8 cellular contexts compared by ENCODE assay signal in genomic region chrX:119067023-119067739, GRCh38. TPM values are rescaled to one million over a fixed set of nuclear protein-coding genes. Genes with fewer than 3 reads are reported as not detected.
DNase-seq lines count a peak whose midpoint lies in the region; ATAC-seq, FAIRE-seq and TF ChIP-seq lines count a peak whose summit lies in the region.

No MANE protein-coding gene starts in this region.

- no peak overlapping the region for H3K27ac Mint-ChIP-seq in MCF 10A (ENCODE audit: low read depth, unreplicated experiment)

- no peak overlapping the region for H3K4me2 ChIP-seq in Loucy (ENCODE audit: low read depth, low read length, poor library complexity, severe bottlenecking)
- no peak overlapping the region for H3K4me2 ChIP-seq in keratinocyte (ENCODE audit: control insufficient read depth, extremely low read depth, insufficient read depth, low read depth, low read length)

- no peaks in the 10 kb centered on the region for H3K4me1 ChIP-seq in Loucy (ENCODE audit: insufficient read depth, low read length, poor library complexity, severe bottlenecking)
- no peaks in the 10 kb centered on the region for H3K4me1 ChIP-seq in keratinocyte (ENCODE audit: control insufficient read depth, extremely low read depth, insufficient read depth, low read length)

- peak; percentile 5 for DNase-seq in NCI-H146 (lab: John Stamatoyannopoulos, UW)
- DNase-seq in NCI-H146 treated with DMSO at 0.1 percent for 48 hours (lab: John Stamatoyannopoulos, UW; ENCODE audit: unreplicated experiment): no peak
- DNase-seq in SW480 (ENCODE audit: low spot score): peak; percentile 54
- peak; percentile 65 for DNase-seq in MCF 10A (ENCODE audit: unreplicated experiment)
- DNase-seq in keratinocyte (ENCODE audit: low read depth, low spot score): no peak
- peak; percentile 31 to 42 for DNase-seq in stimulated activated CD4-positive, alpha-beta T cell treated with anti-CD3 and anti-CD28 coated beads, Interleukin-2, amount 100 ng/mL, for 48 hours

- H3K9ac ChIP-seq in Loucy (ENCODE audit: low read depth, low read length, poor library complexity, severe bottlenecking): no peak overlapping the region
- H3K9ac ChIP-seq in keratinocyte (ENCODE audit: control insufficient read depth, extremely low read depth, insufficient read depth, low read length): no peak overlapping the region

- dilution Hi-C loops in keratinocyte (cut with MboI; ENCODE audit: extremely low pct_ligation_motif_present, low sequenced_read_pairs): no loop called here

- no peak overlapping the region for H3K4me3 Mint-ChIP-seq in MCF 10A (ENCODE audit: unreplicated experiment)

- H3K27me3 Mint-ChIP-seq in MCF 10A (ENCODE audit: insufficient read depth, unreplicated experiment): peaks cover 25% of the 10 kb centered on the region

- POLR2A ChIA-PET in MCF 10A (lab: Yijun Ruan, JAX): interaction anchor here (0.9 kb wide), 1 partner anchor 220 kb away, joined by 3 read pairs; no protein-coding TSS in a partner anchor

- no peak overlapping the region for H3K27ac ChIP-seq in keratinocyte (ENCODE audit: control insufficient read depth, insufficient read depth, low read length)

- no peaks in the 10 kb centered on the region for H3K4me1 Mint-ChIP-seq in MCF 10A (ENCODE audit: insufficient read depth, unreplicated experiment)

- no peaks in the 10 kb centered on the region for H3K9me2 ChIP-seq in Loucy (replicated peaks; ENCODE audit: low read depth, low read length)

- no peaks in the 10 kb centered on the region for H3K36me3 Mint-ChIP-seq in MCF 10A (ENCODE audit: insufficient read depth, unreplicated experiment)

- H3K4me3 ChIP-seq in Loucy (ENCODE audit: low read length, poor library complexity, severe bottlenecking) (no peak overlapping the region), keratinocyte (ENCODE audit: control insufficient read depth in 2 of 3, extremely low read depth in 1 of 3, insufficient read depth in 2 of 3, low read depth in 1 of 3, low read length in 3 of 3) (no peak overlapping the region)

- TF ChIP-seq CTCF in Loucy (conservative IDR thresholded peaks at IDR 0.05; ENCODE audit: low read length) (peak; percentile 61), MCF 10A (IDR thresholded peaks at IDR 0.05; ENCODE audit: unreplicated experiment) (peak; percentile 66), keratinocyte (optimal IDR thresholded peaks at IDR 0.05 in 1 of 3, IDR thresholded peaks at IDR 0.05 in 1 of 3, conservative IDR thresholded peaks at IDR 0.05 in 1 of 3; ENCODE audit: extremely low read depth in 1 of 3, insufficient read depth in 2 of 3, low read length in 3 of 3) (peak; percentile 57 to 74 (median 73))

- H3K9me1 ChIP-seq in keratinocyte (ENCODE audit: control insufficient read depth, extremely low read depth, insufficient read depth, low read length): no peaks in the 10 kb centered on the region

- H2AFZ ChIP-seq in Loucy (ENCODE audit: low read length): no peak overlapping the region
- H2AFZ ChIP-seq in keratinocyte (ENCODE audit: control insufficient read depth, low read length): no peak overlapping the region

- FAIRE-seq in keratinocyte (lab: Jason Lieb, UNC): no peak

- no peaks in the 10 kb centered on the region for H3F3A ChIP-seq in Loucy (ENCODE audit: low read depth)

- intact Hi-C loops in MCF 10A (cut with micrococcal nuclease): loop anchor here (1.0 kb wide), 4 partner anchors 62 to 440 kb away; no protein-coding TSS in a partner anchor

- H4K20me1 ChIP-seq in Loucy (ENCODE audit: insufficient read depth, low read length, poor library complexity, severe bottlenecking): no peaks in the 10 kb centered on the region
- no peaks in the 10 kb centered on the region for H4K20me1 ChIP-seq in keratinocyte (ENCODE audit: control insufficient read depth, extremely low read depth, insufficient read depth, low read length)

- CTCF ChIA-PET in MCF 10A (lab: Yijun Ruan, JAX): interaction anchor here (0.5 to 5.6 kb wide), 26 partner anchors 8 to 465 kb away, joined by 3 to 41 read pairs (median 5); no protein-coding TSS in a partner anchor

- no peaks in the 10 kb centered on the region for H3K27me3 ChIP-seq in Loucy (ENCODE audit: insufficient read depth, low read length, poor library complexity, severe bottlenecking)
- peaks cover 3% of the 10 kb centered on the region for H3K27me3 ChIP-seq in keratinocyte (ENCODE audit: control insufficient read depth, extremely low read depth, insufficient read depth, low read length)

- no peak for ATAC-seq in HG02884 (IDR thresholded peaks at IDR 0.05; ENCODE audit: unreplicated experiment)

- H3K9me3 ChIP-seq in Loucy (ENCODE audit: insufficient read depth, low read depth, low read length) (no peaks in the 10 kb centered on the region), keratinocyte (ENCODE audit: control insufficient read depth, low read depth, low read length) (no peaks in the 10 kb centered on the region)

- no TSS peak for BruUV-seq in MCF 10A (replicated peaks; lab: Mats Ljungman, UMichigan)

- H3K9me3 Mint-ChIP-seq in MCF 10A (ENCODE audit: unreplicated experiment): no peaks in the 10 kb centered on the region

- H3K36me3 ChIP-seq in Loucy (ENCODE audit: insufficient read depth, low read length): no peaks in the 10 kb centered on the region
- H3K36me3 ChIP-seq in keratinocyte (ENCODE audit: control insufficient read depth in 2 of 2, extremely low read depth in 1 of 2, insufficient read depth in 2 of 2, low read length in 2 of 2): no peaks in the 10 kb centered on the region

- H3K79me2 ChIP-seq in Loucy (ENCODE audit: insufficient read depth, low read length): no peaks in the 10 kb centered on the region
- no peaks in the 10 kb centered on the region for H3K79me2 ChIP-seq in keratinocyte (ENCODE audit: control insufficient read depth, insufficient read depth, low read length)

RNA-seq across cellular contexts. Expression of gene CT47C1, which starts 5.6 kb away (rescaled TPM):
- total RNA-seq in MCF 10A (2022): not detected in 2 replicates
- polyA plus RNA-seq in keratinocyte: not detected in 3 replicates
- polyA plus RNA-seq in keratinocyte (2011; ENCODE audit: low read depth): not detected
- polyA plus RNA-seq in keratinocyte (2011; cell fraction: cytosol; rRNA removed): not detected in 2 replicates
- polyA plus RNA-seq in keratinocyte (2011; cell fraction: nucleus; rRNA removed): not detected in 2 replicates
- polyA plus RNA-seq in keratinocyte (2012; ENCODE audit: low replicate concordance): not detected in 2 replicates
- not detected in 3 replicates for polyA minus RNA-seq in keratinocyte
- not detected for polyA minus RNA-seq in keratinocyte (2011; cell fraction: cytosol; rRNA and poly(A)+ RNA removed)
- polyA minus RNA-seq in keratinocyte (2011; cell fraction: nucleus; rRNA and poly(A)+ RNA removed): not detected in 2 replicates

Comparison
In these comparisons a context has a peak if more than half of its experiments do, and no peak if none do; other contexts are left out.
1. DNase-seq: peak in NCI-H146 (single experiment), SW480 (single experiment), MCF 10A (single experiment) and stimulated activated CD4-positive, alpha-beta T cell treated with anti-CD3 and anti-CD28 coated beads, Interleukin-2, amount 100 ng/mL, for 48 hours (2 of 2); none in NCI-H146 treated with DMSO at 0.1 percent for 48 hours (single experiment) and keratinocyte (single experiment).
2. Peak in every context shown above with its lines, with median percentiles within 50 percentile points of each other: CTCF ChIP-seq.